In the genomic region with DNA sequence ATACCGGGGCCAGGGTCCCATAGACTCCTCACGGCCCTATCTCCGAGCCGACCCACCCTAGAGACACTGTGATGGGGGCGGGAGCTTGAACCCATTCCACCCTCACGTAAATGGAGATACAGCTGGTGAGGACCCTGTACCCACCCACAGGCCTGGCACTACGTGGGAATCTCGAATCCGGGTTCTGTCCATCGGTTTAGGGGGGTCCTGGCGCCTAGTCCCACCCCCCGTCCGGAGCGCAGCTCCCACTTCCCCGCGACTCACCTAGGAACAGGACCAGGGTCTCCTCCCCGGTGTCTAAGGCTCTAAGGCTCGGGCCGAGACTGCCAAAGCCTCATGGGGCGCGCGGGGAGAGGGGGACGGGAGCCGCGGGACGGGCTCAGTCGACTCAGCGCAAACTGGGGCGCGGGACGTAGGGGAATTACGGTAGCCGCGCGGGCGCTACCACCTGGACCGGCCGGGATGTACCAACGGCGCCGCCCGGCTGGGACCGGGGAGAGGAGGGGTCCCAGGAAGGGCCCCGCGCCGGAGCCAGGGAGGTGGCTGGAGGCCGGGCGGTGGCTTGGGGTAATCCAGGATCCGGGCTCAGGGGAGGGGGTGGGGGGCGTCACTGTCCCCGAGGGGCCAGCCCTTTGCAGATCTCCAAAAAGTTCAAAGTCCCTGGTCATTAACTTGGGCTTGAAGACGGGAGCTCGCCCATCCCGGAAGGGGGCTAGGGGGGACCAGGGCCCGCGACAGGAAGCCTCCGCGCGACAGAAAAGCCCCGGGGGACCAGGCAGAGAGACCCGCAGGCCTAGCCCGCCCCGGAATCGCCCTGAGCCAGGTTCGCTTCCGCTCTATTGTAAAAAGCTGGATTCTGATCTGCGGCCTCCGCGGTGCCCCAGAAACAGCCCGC, we compare ENCODE assay signal across 8 cellular contexts. TPM values are rescaled to one million over a fixed set of nuclear protein-coding genes. Genes with fewer than 3 reads are reported as not detected.
A peak's percentile ranks its signal among the peaks of the same experiment; 100 is the strongest.
DNase-seq lines count a peak whose midpoint lies in the region; ATAC-seq, FAIRE-seq and TF ChIP-seq lines count a peak whose summit lies in the region.

No MANE protein-coding gene starts in this region.

- no peak for FAIRE-seq in HepG2 (lab: Jason Lieb, UNC)

- TF ChIP-seq POLR2A in HepG2 (IDR thresholded peaks at IDR 0.05; ENCODE audit: insufficient read depth in 1 of 2, low read depth in 2 of 2, low read length in 2 of 2), result peak in 1 of 2 experiments; percentile 24; a peak in 2 of 4 replicates

- H3K4me2 ChIP-seq in KMS-11 (peak overlapping the region; percentile 95), HepG2 (ENCODE audit: low read depth, low read length) (peak overlapping the region; percentile 97)

- no peaks in the 10 kb centered on the region for H3K79me2 ChIP-seq in KMS-11 (ENCODE audit: insufficient read depth, low read depth)
- no peaks in the 10 kb centered on the region for H3K79me2 ChIP-seq in HepG2 (ENCODE audit: insufficient read depth, low read length)

- H3K36me3 Mint-ChIP-seq in WTC11, result no peaks in the 10 kb centered on the region

- H2AFZ ChIP-seq in KMS-11 (ENCODE audit: low read depth) (peak overlapping the region; percentile 97), HepG2 (ENCODE audit: low read length) (no peak overlapping the region)

- no peaks in the 10 kb centered on the region for H4K20me1 ChIP-seq in KMS-11 (ENCODE audit: insufficient read depth)
- no peaks in the 10 kb centered on the region for H4K20me1 ChIP-seq in HepG2 (ENCODE audit: insufficient read depth, low read length)

- 2% methylated on average over 10 of the region's 70 CpGs for WGBS in HepG2 (ENCODE audit: low lambda C conversion rate)

- intact Hi-C loops in colonic mucosa (cut with DNase I) (no loop called here), HepG2 (cut with micrococcal nuclease; ENCODE audit: unreplicated experiment) (no loop called here)

- H3K4me3 ChIP-seq in KMS-11 (IDR thresholded peaks at IDR 0.05; ENCODE audit: insufficient read depth, low read depth, low read length) (peak overlapping the region; percentile 81), colonic mucosa (peak overlapping the region; percentile 81), HepG2 (replicated peaks in 1 of 3; ENCODE audit: insufficient read depth in 1 of 3, low read depth in 2 of 3, low read length in 3 of 3) (peak overlapping the region; percentile 88 to 99 (median 89))

- no peak overlapping the region for H3K27ac Mint-ChIP-seq in WTC11

- POLR2A ChIA-PET in WTC11 (lab: Charles Lee) (interaction anchor here (0.8 to 1.0 kb wide), 2 partner anchors 89 to 1152 kb away, joined by 3 to 4 read pairs; a partner anchor contains a TSS), HepG2 (lab: Yijun Ruan, JAX) (interaction anchor here (1.0 to 2.9 kb wide), 7 partner anchors 10 to 156 kb away, joined by 3 to 13 read pairs (median 5); a partner anchor contains a TSS)

- no peaks in the 10 kb centered on the region for H3K9me3 Mint-ChIP-seq in WTC11

- H3K27me3 Mint-ChIP-seq in WTC11 (ENCODE audit: low read depth), result peaks cover 2% of the 10 kb centered on the region; the same call in 1 of the 2 replicates

- H3K9me3 ChIP-seq in colonic mucosa, result no peaks in the 10 kb centered on the region
- H3K9me3 ChIP-seq in HepG2 (ENCODE audit: low read length), result no peaks in the 10 kb centered on the region

- H3K4me1 ChIP-seq in KMS-11 (ENCODE audit: low read depth, poor library complexity, severe bottlenecking), result peaks cover 10% of the 10 kb centered on the region
- H3K4me1 ChIP-seq in colonic mucosa, result peaks cover 6% of the 10 kb centered on the region
- H3K4me1 ChIP-seq in HepG2 (ENCODE audit: insufficient read depth, low read length), result peaks cover 52% of the 10 kb centered on the region

- H3K27me3 ChIP-seq in KMS-11 (ENCODE audit: insufficient read depth, low read depth) (peaks cover 8% of the 10 kb centered on the region), colonic mucosa (no peaks in the 10 kb centered on the region), HepG2 (ENCODE audit: control insufficient read depth in 1 of 2, insufficient read depth in 2 of 2, low read length in 2 of 2) (no peaks in the 10 kb centered on the region; a peak in 1 of 5 replicates)

- H3K4me3 Mint-ChIP-seq in WTC11, result peak overlapping the region; percentile 77

- peaks cover 31% of the 10 kb centered on the region for H3K4me1 Mint-ChIP-seq in WTC11

- TF ChIP-seq CTCF in KMS-11 (conservative IDR thresholded peaks at IDR 0.05; ENCODE audit: low read depth, low read length) (peak; percentile 40), WTC11 (IDR thresholded peaks at IDR 0.05) (peak; percentile 9; the same call in 1 of the 2 replicates), colonic mucosa (IDR thresholded peaks at IDR 0.05) (peak; percentile 3), HepG2 (CRISPR knock-in tag; IDR thresholded peaks at IDR 0.05) (no peak)

- no peaks in the 10 kb centered on the region for H3K36me3 ChIP-seq in KMS-11 (ENCODE audit: insufficient read depth)
- no peaks in the 10 kb centered on the region for H3K36me3 ChIP-seq in colonic mucosa
- no peaks in the 10 kb centered on the region for H3K36me3 ChIP-seq in HepG2 (replicated peaks in 1 of 2; ENCODE audit: control insufficient read depth in 1 of 2, insufficient read depth in 2 of 2, low read length in 2 of 2)

- TF ChIP-seq RAD21 in HepG2 (CRISPR knock-in tag; IDR thresholded peaks at IDR 0.05), result no peak

- peak; percentile 51 for ATAC-seq in GM18868 (IDR thresholded peaks at IDR 0.05; ENCODE audit: unreplicated experiment)
- ATAC-seq in WTC11, result peak; percentile 59
- ATAC-seq in HepG2, result peak; percentile 78
- no peak for ATAC-seq in HG03139 (IDR thresholded peaks at IDR 0.05; ENCODE audit: unreplicated experiment)

- in situ Hi-C loops in HepG2 (cut with HindIII; ENCODE audit: extremely low pct_ligation_motif_present, low pct_unique_long_range_greater_than_20kb), result loop anchor here (25.0 kb wide), 1 partner anchor 722 kb away; no protein-coding TSS in a partner anchor

- TSS peak; percentile 85 for BruUV-seq in HepG2 (replicated peaks; lab: Mats Ljungman, UMichigan)

- no peak overlapping the region for H3K27ac ChIP-seq in KMS-11
- peak overlapping the region; percentile 67 for H3K27ac ChIP-seq in colonic mucosa
- peak overlapping the region; percentile 59 for H3K27ac ChIP-seq in HepG2 (ENCODE audit: extremely low read length, insufficient read depth, low read length)

- DNase-seq in AG20443 (ENCODE audit: low spot score), result peak; percentile 86
- peak; percentile 86 for DNase-seq in WTC11 (ENCODE audit: low spot score)
- DNase-seq in colonic mucosa, result peak; percentile 84
- DNase-seq in HepG2 (ENCODE audit: low spot score), result peak; percentile 54
- DNase-seq in stimulated activated CD4-positive, alpha-beta T cell treated with anti-CD3 and anti-CD28 coated beads, Interleukin-4, amount 100 ng/mL, for 48 hours (ENCODE audit: low read depth in 2 of 2), result peak; percentile 59 to 65

- CTCF ChIA-PET in WTC11 (lab: Charles Lee) (interaction anchor here (0.5 to 10.3 kb wide), 29 partner anchors 9 to 1064 kb away, joined by 3 to 179 read pairs (median 4); a partner anchor contains a TSS), HepG2 (lab: Yijun Ruan, JAX; ENCODE audit: low intra/inter-chr PET ratio, low total read pairs) (interaction anchor here (1.0 kb wide), 1 partner anchor 33 kb away, joined by 3 read pairs; no protein-coding TSS in a partner anchor)

- TF ChIP-seq EP300 in HepG2 (IDR thresholded peaks at IDR 0.05; ENCODE audit: low read depth in 2 of 2, low read length in 2 of 2) (no peak), HepG2 (CRISPR knock-in tag; IDR thresholded peaks at IDR 0.05; ENCODE audit: borderline replicate concordance) (no peak)

- peak overlapping the region; percentile 63; the same call in 1 of the 2 replicates for H3K9ac ChIP-seq in KMS-11
- peak overlapping the region; percentile 79 to 84 for H3K9ac ChIP-seq in colonic mucosa (ENCODE audit: low read depth in 2 of 2, low read length in 2 of 2)
- H3K9ac ChIP-seq in HepG2 (ENCODE audit: insufficient read depth, low read depth, low read length), result peak overlapping the region; percentile 76

RNA-seq across cellular contexts. Expression of a gene that starts 1.0 kb away (rescaled TPM):
- total RNA-seq in WTC11 (2021), result 27.5 to 32.0 TPM (median 30.8 TPM) in 3 replicates
- 10 to 100 TPM; 13.9 to 19.6 TPM for total RNA-seq in colonic mucosa
- total RNA-seq in HepG2 (2016; rRNA removed; fragmentation: Illumina TruSeq; extraction: Trizol), result 1.9 and 3.5 TPM in 2 replicates
- 0.51 and 0.62 TPM in 2 replicates for total RNA-seq in HepG2 (2016; cell fraction: cytosol; rRNA removed; fragmentation: Illumina TruSeq; extraction: Trizol; ENCODE audit: low read depth)
- 1.4 and 3.4 TPM in 2 replicates for total RNA-seq in HepG2 (2016; cell fraction: insoluble cytoplasmic fraction; rRNA removed; fragmentation: Illumina TruSeq; extraction: Trizol)
- total RNA-seq in HepG2 (2016; cell fraction: membrane; rRNA removed; fragmentation: Illumina TruSeq; extraction: Trizol), result 0.99 and 1.2 TPM in 2 replicates
- total RNA-seq in HepG2 (2016; cell fraction: nucleus; rRNA removed; fragmentation: Illumina TruSeq; extraction: Trizol), result 3.3 and 4.4 TPM in 2 replicates
- polyA plus RNA-seq in HepG2 (2011; rRNA removed), result 1.9 and 2.6 TPM in 2 replicates
- polyA plus RNA-seq in HepG2 (2011; cell fraction: cytosol; rRNA removed), result 1.1 and 1.7 TPM in 2 replicates
- 17.2 and 22.8 TPM in 2 replicates for polyA plus RNA-seq in HepG2 (2011; cell fraction: nucleus; rRNA removed)
- polyA plus RNA-seq in HepG2 (2012), result 1.4 and 1.5 TPM in 2 replicates
- polyA plus RNA-seq in HepG2 (2016; cell fraction: cytosol; fragmentation: Illumina TruSeq; extraction: Trizol; ENCODE audit: low read depth), result 0.23 and 0.25 TPM in 2 replicates
- 1.9 and 2.0 TPM in 2 replicates for polyA plus RNA-seq in HepG2 (2016; cell fraction: insoluble cytoplasmic fraction; fragmentation: Illumina TruSeq; extraction: Trizol; ENCODE audit: low read depth)
- 0.45 and 0.71 TPM in 2 replicates for polyA plus RNA-seq in HepG2 (2016; cell fraction: membrane; fragmentation: Illumina TruSeq; extraction: Trizol; ENCODE audit: low read depth)
- polyA plus RNA-seq in HepG2 (2016; cell fraction: nucleus; fragmentation: Illumina TruSeq; extraction: Trizol; ENCODE audit: insufficient read depth, low read depth), result 9.3 and 11.3 TPM in 2 replicates
- 1.9 and 3.8 TPM in 2 replicates for polyA minus RNA-seq in HepG2 (2011; rRNA and poly(A)+ RNA removed; ENCODE audit: low replicate concordance)
- 1.4 TPM in 2 replicates for polyA minus RNA-seq in HepG2 (2011; cell fraction: cytosol; rRNA and poly(A)+ RNA removed)
- 2.6 and 3.0 TPM in 2 replicates for polyA minus RNA-seq in HepG2 (2011; cell fraction: nucleus; rRNA and poly(A)+ RNA removed)

RNA-seq across cellular contexts. Expression of a gene that starts 24.5 kb away (rescaled TPM):
- total RNA-seq in WTC11 (2021), result 19.5 to 26.1 TPM (median 22.6 TPM) in 3 replicates
- total RNA-seq in colonic mucosa, result 10 to 100 TPM; 33.1 to 87.1 TPM
- 0.55 and 1.5 TPM in 2 replicates for total RNA-seq in HepG2 (2016; rRNA removed; fragmentation: Illumina TruSeq; extraction: Trizol)
- total RNA-seq in HepG2 (2016; cell fraction: cytosol; rRNA removed; fragmentation: Illumina TruSeq; extraction: Trizol; ENCODE audit: low read depth), result 0.40 and 0.44 TPM in 2 replicates
- total RNA-seq in HepG2 (2016; cell fraction: insoluble cytoplasmic fraction; rRNA removed; fragmentation: Illumina TruSeq; extraction: Trizol), result 0.13 and 0.97 TPM in 2 replicates
- 0.34 and 0.37 TPM in 2 replicates for total RNA-seq in HepG2 (2016; cell fraction: membrane; rRNA removed; fragmentation: Illumina TruSeq; extraction: Trizol)
- 1.5 and 1.6 TPM in 2 replicates for total RNA-seq in HepG2 (2016; cell fraction: nucleus; rRNA removed; fragmentation: Illumina TruSeq; extraction: Trizol)
- 1.4 and 1.6 TPM in 2 replicates for polyA plus RNA-seq in HepG2 (2011; rRNA removed)
- polyA plus RNA-seq in HepG2 (2011; cell fraction: cytosol; rRNA removed), result 0.47 and 0.64 TPM in 2 replicates
- polyA plus RNA-seq in HepG2 (2011; cell fraction: nucleus; rRNA removed), result 18.5 and 21.8 TPM in 2 replicates
- polyA plus RNA-seq in HepG2 (2012), result 3.9 and 4.6 TPM in 2 replicates
- polyA plus RNA-seq in HepG2 (2016; cell fraction: cytosol; fragmentation: Illumina TruSeq; extraction: Trizol; ENCODE audit: low read depth), result 0.43 TPM in 1 of 2 replicates, not detected in the other
- polyA plus RNA-seq in HepG2 (2016; cell fraction: insoluble cytoplasmic fraction; fragmentation: Illumina TruSeq; extraction: Trizol; ENCODE audit: low read depth), result 0.17 and 0.44 TPM in 2 replicates
- 0.17 TPM in 1 of 2 replicates, not detected in the other for polyA plus RNA-seq in HepG2 (2016; cell fraction: membrane; fragmentation: Illumina TruSeq; extraction: Trizol; ENCODE audit: low read depth)
- polyA plus RNA-seq in HepG2 (2016; cell fraction: nucleus; fragmentation: Illumina TruSeq; extraction: Trizol; ENCODE audit: insufficient read depth, low read depth), result 5.2 and 7.0 TPM in 2 replicates
- 0.68 and 1.8 TPM in 2 replicates for polyA minus RNA-seq in HepG2 (2011; rRNA and poly(A)+ RNA removed; ENCODE audit: low replicate concordance)
- polyA minus RNA-seq in HepG2 (2011; cell fraction: cytosol; rRNA and poly(A)+ RNA removed), result not detected in 2 replicates
- 1.3 and 1.9 TPM in 2 replicates for polyA minus RNA-seq in HepG2 (2011; cell fraction: nucleus; rRNA and poly(A)+ RNA removed)
